1 cellular context compared by ENCODE assay signal in the genomic region with DNA sequence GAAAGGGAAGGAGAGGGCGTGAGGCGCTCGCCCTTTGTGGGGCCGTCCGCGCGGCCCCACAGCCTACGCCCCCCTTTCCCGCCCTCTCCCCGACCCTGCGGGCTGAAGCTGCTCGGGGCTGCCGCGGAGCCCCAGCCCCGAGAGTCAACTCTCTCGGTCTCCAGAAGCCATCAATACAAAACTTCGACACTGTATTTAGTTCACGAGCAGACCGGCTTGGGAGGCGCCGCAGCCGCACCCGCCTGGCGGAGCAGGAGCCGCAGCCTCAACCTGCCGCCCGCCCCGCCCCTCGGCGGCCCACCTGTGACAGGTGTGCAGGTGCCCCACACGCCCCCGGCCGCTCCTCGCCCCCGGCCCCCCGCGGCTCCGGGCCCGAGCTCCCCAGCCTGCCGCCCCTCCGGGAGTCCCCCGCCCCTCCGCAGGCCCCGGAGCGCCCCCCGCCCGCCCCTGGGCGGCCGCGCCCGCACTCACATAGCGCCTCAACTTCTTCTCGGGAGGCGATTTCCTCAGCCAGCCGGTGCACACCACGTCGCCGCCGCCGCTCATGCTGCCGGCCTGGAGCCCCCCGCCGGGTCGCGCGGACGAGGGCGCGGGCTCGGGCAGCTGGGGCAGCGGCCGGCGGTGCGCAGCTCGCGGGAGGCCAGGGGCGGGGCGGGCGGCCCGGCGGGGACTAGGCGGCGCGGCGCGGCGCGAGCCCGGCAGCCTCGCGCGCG.
TF ChIP-seq lines count a peak whose summit lies in the region.

A gene with protein sequence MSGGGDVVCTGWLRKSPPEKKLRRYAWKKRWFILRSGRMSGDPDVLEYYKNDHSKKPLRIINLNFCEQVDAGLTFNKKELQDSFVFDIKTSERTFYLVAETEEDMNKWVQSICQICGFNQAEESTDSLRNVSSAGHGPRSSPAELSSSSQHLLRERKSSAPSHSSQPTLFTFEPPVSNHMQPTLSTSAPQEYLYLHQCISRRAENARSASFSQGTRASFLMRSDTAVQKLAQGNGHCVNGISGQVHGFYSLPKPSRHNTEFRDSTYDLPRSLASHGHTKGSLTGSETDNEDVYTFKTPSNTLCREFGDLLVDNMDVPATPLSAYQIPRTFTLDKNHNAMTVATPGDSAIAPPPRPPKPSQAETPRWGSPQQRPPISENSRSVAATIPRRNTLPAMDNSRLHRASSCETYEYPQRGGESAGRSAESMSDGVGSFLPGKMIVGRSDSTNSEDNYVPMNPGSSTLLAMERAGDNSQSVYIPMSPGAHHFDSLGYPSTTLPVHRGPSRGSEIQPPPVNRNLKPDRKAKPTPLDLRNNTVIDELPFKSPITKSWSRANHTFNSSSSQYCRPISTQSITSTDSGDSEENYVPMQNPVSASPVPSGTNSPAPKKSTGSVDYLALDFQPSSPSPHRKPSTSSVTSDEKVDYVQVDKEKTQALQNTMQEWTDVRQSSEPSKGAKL (minus strand): TSS at position 646 of the 713 bp plus-strand sequence. CDS start 100 bp downstream, at position 546.

TF ChIP-seq in GM23338, 12 proteins besides CTCF, POLR2A, EP300 and RAD21 (continued from another document):
- no peak for TF ChIP-seq ZNF462 (CRISPR knock-in tag; IDR thresholded peaks at IDR 0.05)
- TF ChIP-seq, protein P1, sequence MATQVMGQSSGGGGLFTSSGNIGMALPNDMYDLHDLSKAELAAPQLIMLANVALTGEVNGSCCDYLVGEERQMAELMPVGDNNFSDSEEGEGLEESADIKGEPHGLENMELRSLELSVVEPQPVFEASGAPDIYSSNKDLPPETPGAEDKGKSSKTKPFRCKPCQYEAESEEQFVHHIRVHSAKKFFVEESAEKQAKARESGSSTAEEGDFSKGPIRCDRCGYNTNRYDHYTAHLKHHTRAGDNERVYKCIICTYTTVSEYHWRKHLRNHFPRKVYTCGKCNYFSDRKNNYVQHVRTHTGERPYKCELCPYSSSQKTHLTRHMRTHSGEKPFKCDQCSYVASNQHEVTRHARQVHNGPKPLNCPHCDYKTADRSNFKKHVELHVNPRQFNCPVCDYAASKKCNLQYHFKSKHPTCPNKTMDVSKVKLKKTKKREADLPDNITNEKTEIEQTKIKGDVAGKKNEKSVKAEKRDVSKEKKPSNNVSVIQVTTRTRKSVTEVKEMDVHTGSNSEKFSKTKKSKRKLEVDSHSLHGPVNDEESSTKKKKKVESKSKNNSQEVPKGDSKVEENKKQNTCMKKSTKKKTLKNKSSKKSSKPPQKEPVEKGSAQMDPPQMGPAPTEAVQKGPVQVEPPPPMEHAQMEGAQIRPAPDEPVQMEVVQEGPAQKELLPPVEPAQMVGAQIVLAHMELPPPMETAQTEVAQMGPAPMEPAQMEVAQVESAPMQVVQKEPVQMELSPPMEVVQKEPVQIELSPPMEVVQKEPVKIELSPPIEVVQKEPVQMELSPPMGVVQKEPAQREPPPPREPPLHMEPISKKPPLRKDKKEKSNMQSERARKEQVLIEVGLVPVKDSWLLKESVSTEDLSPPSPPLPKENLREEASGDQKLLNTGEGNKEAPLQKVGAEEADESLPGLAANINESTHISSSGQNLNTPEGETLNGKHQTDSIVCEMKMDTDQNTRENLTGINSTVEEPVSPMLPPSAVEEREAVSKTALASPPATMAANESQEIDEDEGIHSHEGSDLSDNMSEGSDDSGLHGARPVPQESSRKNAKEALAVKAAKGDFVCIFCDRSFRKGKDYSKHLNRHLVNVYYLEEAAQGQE (IDR thresholded peaks at IDR 0.05; ENCODE audit: unreplicated experiment): no peak
- TF ChIP-seq ZNF114 (CRISPR knock-in tag; IDR thresholded peaks at IDR 0.05): no peak
- TF ChIP-seq ZNF331 (CRISPR knock-in tag; IDR thresholded peaks at IDR 0.05; ENCODE audit: low read depth): no peak
- TF ChIP-seq, protein P2, sequence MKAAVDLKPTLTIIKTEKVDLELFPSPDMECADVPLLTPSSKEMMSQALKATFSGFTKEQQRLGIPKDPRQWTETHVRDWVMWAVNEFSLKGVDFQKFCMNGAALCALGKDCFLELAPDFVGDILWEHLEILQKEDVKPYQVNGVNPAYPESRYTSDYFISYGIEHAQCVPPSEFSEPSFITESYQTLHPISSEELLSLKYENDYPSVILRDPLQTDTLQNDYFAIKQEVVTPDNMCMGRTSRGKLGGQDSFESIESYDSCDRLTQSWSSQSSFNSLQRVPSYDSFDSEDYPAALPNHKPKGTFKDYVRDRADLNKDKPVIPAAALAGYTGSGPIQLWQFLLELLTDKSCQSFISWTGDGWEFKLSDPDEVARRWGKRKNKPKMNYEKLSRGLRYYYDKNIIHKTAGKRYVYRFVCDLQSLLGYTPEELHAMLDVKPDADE (IDR thresholded peaks at IDR 0.05): no peak
- no peak for TF ChIP-seq POLR2AphosphoS5 (IDR thresholded peaks at IDR 0.05; ENCODE audit: low read depth)
